17 cellular contexts compared by ENCODE assay signal in the genomic region with DNA sequence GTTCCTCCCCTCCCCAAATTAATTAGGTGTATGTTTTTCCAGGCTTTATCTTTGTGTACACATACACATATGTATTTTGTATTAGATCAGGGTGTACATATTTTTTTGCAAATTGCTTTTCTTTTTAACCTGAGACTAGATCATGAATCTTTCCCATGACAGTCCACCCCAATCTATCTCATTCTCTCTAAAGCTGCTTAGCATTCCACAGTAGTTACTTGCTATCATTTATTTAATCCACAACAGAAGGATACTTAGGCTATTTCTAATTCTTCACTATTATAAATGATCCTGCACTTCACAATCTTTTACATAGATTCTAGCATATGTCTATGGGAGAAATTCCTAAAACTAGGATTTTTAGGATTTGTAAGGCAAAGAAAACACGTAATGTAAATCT. TPM values are rescaled to one million over a fixed set of nuclear protein-coding genes. Genes with fewer than 3 reads are reported as not detected.
"Had no signal": no experiment of that assay in that cellular context is flagged by ENCODE, and none has a peak within 500 bp of the region (broad histone marks: within the 10 kb centered on the region; RNA-seq: fewer than 3 reads in every experiment).

No MANE protein-coding gene starts in this region.

- H3K27ac ChIP-seq: esophagus muscularis mucosa, neural progenitor cell, ovary had no signal

- H3K4me3 ChIP-seq: esophagus muscularis mucosa, neural progenitor cell, ovary had no signal

- H3K4me1 Mint-ChIP-seq: activated CD4-positive, alpha-beta T cell treated with anti-CD3 and anti-CD28 coated beads, Interleukin-2, amount 10 ng/mL, durations not matched to agents 7 days and 5 days; stimulated activated naive B cell treated with anti-CD40 and anti-IgM and Interleukin-4, amounts not matched to agents 10 μg/mL and 1 μg/mL and 100 μg/mL, for 72 hours had no signal

- H3K27ac Mint-ChIP-seq: activated CD4-positive, alpha-beta T cell treated with anti-CD3 and anti-CD28 coated beads, Interleukin-2, amount 10 ng/mL, durations not matched to agents 7 days and 5 days; activated naive CD8-positive, alpha-beta T cell treated with anti-CD3 and anti-CD28 coated beads for 36 hours; activated T-helper 1 cell treated with anti-CD3 and anti-CD28 coated beads, Interleukin-12 subunit alpha, Interleukin-12 subunit beta, Interleukin-2, Interleukin-4 antibody, amounts not matched to agents 30 ng/mL and 10 ng/mL and 1 ng/mL, durations not matched to agents 14 hours and 24 hours and 36 hours; neural progenitor cell; stimulated activated naive B cell treated with anti-CD40 and anti-IgM and Interleukin-4, amounts not matched to agents 10 μg/mL and 1 μg/mL and 100 μg/mL, for 72 hours had no signal

- ATAC-seq: left ventricle myocardium superior; stimulated activated naive B cell treated with anti-CD40 and anti-IgM and Interleukin-4, amounts not matched to agents 10 μg/mL and 1 μg/mL and 100 μg/mL, for 72 hours had no signal

- H3K27me3 Mint-ChIP-seq: activated naive CD8-positive, alpha-beta T cell treated with anti-CD3 and anti-CD28 coated beads for 36 hours had no signal

- H3K9ac ChIP-seq: neural progenitor cell had no signal

- H3K9me3 Mint-ChIP-seq: activated CD4-positive, alpha-beta T cell treated with anti-CD3 and anti-CD28 coated beads, Interleukin-2, amount 10 ng/mL, durations not matched to agents 7 days and 5 days; activated naive CD8-positive, alpha-beta T cell treated with anti-CD3 and anti-CD28 coated beads for 36 hours; activated T-helper 1 cell treated with anti-CD3 and anti-CD28 coated beads, Interleukin-12 subunit alpha, Interleukin-12 subunit beta, Interleukin-2, Interleukin-4 antibody, amounts not matched to agents 30 ng/mL and 10 ng/mL and 1 ng/mL, durations not matched to agents 14 hours and 24 hours and 36 hours; neural progenitor cell; stimulated activated naive B cell treated with anti-CD40 and anti-IgM and Interleukin-4, amounts not matched to agents 10 μg/mL and 1 μg/mL and 100 μg/mL, for 72 hours had no signal

- H3K27me3 ChIP-seq: esophagus muscularis mucosa, neural progenitor cell, ovary had no signal

- H3K4me3 Mint-ChIP-seq: activated CD4-positive, alpha-beta T cell treated with anti-CD3 and anti-CD28 coated beads, Interleukin-2, amount 10 ng/mL, durations not matched to agents 7 days and 5 days; activated naive CD8-positive, alpha-beta T cell treated with anti-CD3 and anti-CD28 coated beads for 36 hours; activated T-helper 1 cell treated with anti-CD3 and anti-CD28 coated beads, Interleukin-12 subunit alpha, Interleukin-12 subunit beta, Interleukin-2, Interleukin-4 antibody, amounts not matched to agents 30 ng/mL and 10 ng/mL and 1 ng/mL, durations not matched to agents 14 hours and 24 hours and 36 hours; neural progenitor cell; stimulated activated naive B cell treated with anti-CD40 and anti-IgM and Interleukin-4, amounts not matched to agents 10 μg/mL and 1 μg/mL and 100 μg/mL, for 72 hours had no signal

- H3K36me3 Mint-ChIP-seq: activated naive CD8-positive, alpha-beta T cell treated with anti-CD3 and anti-CD28 coated beads for 36 hours; neural progenitor cell; stimulated activated naive B cell treated with anti-CD40 and anti-IgM and Interleukin-4, amounts not matched to agents 10 μg/mL and 1 μg/mL and 100 μg/mL, for 72 hours had no signal

- H3K9me3 ChIP-seq: esophagus muscularis mucosa, ovary had no signal

- DNase-seq: activated CD4-positive, alpha-beta T cell treated with anti-CD3 and anti-CD28 coated beads, Interleukin-2, amount 10 ng/mL, durations not matched to agents 7 days and 5 days; activated CD8-positive, alpha-beta memory T cell treated with anti-CD3 and anti-CD28 coated beads for 24 hours; activated naive CD8-positive, alpha-beta T cell treated with anti-CD3 and anti-CD28 coated beads for 36 hours; anterior cingulate cortex; glutamatergic neuron; kidney glomerular epithelial cell; left ventricle myocardium superior; ovary; stimulated activated CD4-positive, alpha-beta T cell treated with anti-CD3 and anti-CD28 coated beads, Interleukin-15, amount 100 ng/mL, for 24 hours; stimulated activated CD4-positive, alpha-beta T cell treated with anti-CD3 and anti-CD28 coated beads, Interleukin-4, amount 100 ng/mL, for 1 hour; stimulated activated naive B cell treated with anti-CD40 and anti-IgM and Interleukin-4, amounts not matched to agents 10 μg/mL and 1 μg/mL and 100 μg/mL, for 72 hours; substantia nigra; T-helper 9 cell; trophoblast cell had no signal

- H3K36me3 ChIP-seq: esophagus muscularis mucosa, neural progenitor cell, ovary had no signal

RNA-seq across cellular contexts. Expression of a gene that starts 43.9 kb away (rescaled TPM):
- total RNA-seq: activated naive CD8-positive, alpha-beta T cell treated with anti-CD3 and anti-CD28 coated beads for 36 hours had no signal
